Comparison of ENCODE assay signal across 22 cellular contexts in genomic region chr5:53127107-53127506, GRCh38. TPM values are rescaled to one million over a fixed set of nuclear protein-coding genes. Genes with fewer than 3 reads are reported as not detected.
DNase-seq lines count a peak whose midpoint lies in the region; ATAC-seq, FAIRE-seq and TF ChIP-seq lines count a peak whose summit lies in the region.
"Had no signal": no experiment of that assay in that cellular context is flagged by ENCODE, and none has a peak within 500 bp of the region (broad histone marks: within the 10 kb centered on the region; RNA-seq: fewer than 3 reads in every experiment).

No MANE protein-coding gene starts in this region.

- H2AK5ac ChIP-seq in IMR-90 (ENCODE audit: low read depth, low read length) (peak overlapping the region; percentile 57; the same call in 1 of the 2 replicates), trophoblast cell (ENCODE audit: low read length) (no peak overlapping the region)

- peak overlapping the region in 1 of 2 experiments; percentile 42; a peak in 1 of 4 replicates for H4K8ac ChIP-seq in IMR-90 (ENCODE audit: low read depth in 2 of 2, low read length in 2 of 2)
- no peak overlapping the region for H4K8ac ChIP-seq in trophoblast cell (ENCODE audit: low read depth, low read length)

- ATAC-seq in IMR-90 (ENCODE audit: low read depth) (no peak), heart right ventricle (no peak)

- no peak overlapping the region for H3K4me2 ChIP-seq in IMR-90 (ENCODE audit: low read depth, low read length)
- no peak overlapping the region for H3K4me2 ChIP-seq in astrocyte (ENCODE audit: low read length)
- no peak overlapping the region for H3K4me2 ChIP-seq in trophoblast cell (ENCODE audit: low read length)
- H3K4me2 ChIP-seq: BLaER1 treated with 17β-estradiol and CSF1 and Interleukin-3, amounts not matched to agents 10 nM and 100 nM had no signal

- H3K9ac ChIP-seq in IMR-90 (ENCODE audit: low read depth, low read length) (no peak overlapping the region), astrocyte (ENCODE audit: low read length) (no peak overlapping the region), trophoblast cell (ENCODE audit: low read length) (no peak overlapping the region)
- H3K9ac ChIP-seq: BLaER1 treated with 17β-estradiol and CSF1 and Interleukin-3, amounts not matched to agents 10 nM and 100 nM; GM23248 had no signal

- no peak overlapping the region for H2AFZ ChIP-seq in IMR-90 (replicated peaks; ENCODE audit: low read length, poor library complexity)
- H2AFZ ChIP-seq in astrocyte (ENCODE audit: low read depth, low read length), result no peak overlapping the region
- no peak overlapping the region for H2AFZ ChIP-seq in trophoblast cell (ENCODE audit: insufficient read depth, low read length, poor library complexity)

- in situ Hi-C loops in IMR-90 (cut with MboI; ENCODE audit: low sequenced_read_pairs), result loop anchor here (5.0 kb wide), 1 partner anchor 1105 kb away; no protein-coding TSS in a partner anchor

- H3K36me3 Mint-ChIP-seq in astrocyte (ENCODE audit: low read depth, unreplicated experiment), result no peaks in the 10 kb centered on the region
- H3K36me3 Mint-ChIP-seq: CD14-positive monocyte; CD8-positive, alpha-beta memory T cell had no signal

- dilution Hi-C loops in IMR-90 (cut with HindIII; ENCODE audit: low sequenced_read_pairs, unreplicated experiment), result no loop called here

- CTCF ChIA-PET in IMR-90 (lab: Yijun Ruan, JAX), result interaction anchor here (1.1 kb wide), 1 partner anchor 40 kb away, joined by 3 read pairs; no protein-coding TSS in a partner anchor

- no peak overlapping the region for H3K23ac ChIP-seq in IMR-90 (ENCODE audit: low read depth, low read length)
- H3K23ac ChIP-seq in trophoblast cell (ENCODE audit: low read length), result peak overlapping the region; percentile 17

- H3K27ac ChIP-seq in IMR-90 (ENCODE audit: insufficient read depth, low read length), result no peak overlapping the region
- H3K27ac ChIP-seq in astrocyte (ENCODE audit: low read depth, low read length), result no peak overlapping the region
- H3K27ac ChIP-seq in trophoblast cell (ENCODE audit: low read depth, low read length), result no peak overlapping the region
- H3K27ac ChIP-seq in breast epithelium, result no peak overlapping the region
- no peak overlapping the region for H3K27ac ChIP-seq in heart right ventricle
- H3K27ac ChIP-seq: 22Rv1; BLaER1 treated with 17β-estradiol and CSF1 and Interleukin-3, amounts not matched to agents 10 nM and 100 nM; GM23248 had no signal

- H3K4ac ChIP-seq in IMR-90 (ENCODE audit: low read depth, low read length) (peak overlapping the region; percentile 61; the same call in 1 of the 2 replicates), trophoblast cell (ENCODE audit: low read depth, low read length) (no peak overlapping the region)

- no peak overlapping the region for H3K56ac ChIP-seq in IMR-90 (ENCODE audit: extremely low read depth, insufficient read depth, low read length)

- H3K4me3 ChIP-seq in IMR-90 (ENCODE audit: insufficient read depth, low read depth, low read length), result no peak overlapping the region
- H3K4me3 ChIP-seq in astrocyte (ENCODE audit: insufficient read depth, low read depth, low read length), result no peak overlapping the region
- no peak overlapping the region for H3K4me3 ChIP-seq in trophoblast cell (ENCODE audit: low read depth, low read length)
- H3K4me3 ChIP-seq in breast epithelium, result no peak overlapping the region
- H3K4me3 ChIP-seq in heart right ventricle, result no peak overlapping the region
- H3K4me3 ChIP-seq: BLaER1 treated with 17β-estradiol and CSF1 and Interleukin-3, amounts not matched to agents 10 nM and 100 nM; GM23248 had no signal

- no TSS peak for BruUV-seq in IMR-90 (replicated peaks; lab: Mats Ljungman, UMichigan)

- POLR2A ChIA-PET in IMR-90 (lab: Charles Lee; ENCODE audit: unreplicated experiment), result no interaction called here

- H3K14ac ChIP-seq in IMR-90 (replicated peaks; ENCODE audit: low read depth, low read length), result 0 out of 2 replicates have a peak overlapping the region, but pooled peaks have one; percentile 10
- no peak overlapping the region for H3K14ac ChIP-seq in trophoblast cell (ENCODE audit: low read length)

- no peak overlapping the region for H4K12ac ChIP-seq in trophoblast cell (ENCODE audit: low read depth, low read length)

- TF ChIP-seq RAD21 in IMR-90 (IDR thresholded peaks at IDR 0.05; ENCODE audit: low read length), result no peak

- H3K9me1 ChIP-seq in IMR-90 (ENCODE audit: insufficient read depth, low read length), result peaks cover 3% of the 10 kb centered on the region; the same call in 1 of the 2 replicates

- no peaks in the 10 kb centered on the region for H3K27me3 Mint-ChIP-seq in astrocyte (ENCODE audit: low read depth, unreplicated experiment)

- no peak overlapping the region for H3K4me3 Mint-ChIP-seq in astrocyte (ENCODE audit: unreplicated experiment)
- H3K4me3 Mint-ChIP-seq: CD14-positive monocyte; CD4-positive, alpha-beta T cell; CD8-positive, alpha-beta memory T cell had no signal

- H3K27ac Mint-ChIP-seq in astrocyte (ENCODE audit: unreplicated experiment), result peak overlapping the region; percentile 38
- H3K27ac Mint-ChIP-seq: CD14-positive monocyte; CD4-positive, alpha-beta T cell; CD8-positive, alpha-beta memory T cell had no signal

- H2BK15ac ChIP-seq in IMR-90 (ENCODE audit: low read depth, low read length), result 0 out of 3 replicates have a peak overlapping the region, but pooled peaks have one; percentile 31

- H3K4me1 ChIP-seq in IMR-90 (ENCODE audit: control insufficient read depth, insufficient read depth, low read length) (peaks cover 5% of the 10 kb centered on the region; the same call in 1 of the 2 replicates), astrocyte (ENCODE audit: insufficient read depth, low read length) (peaks cover 10% of the 10 kb centered on the region), trophoblast cell (ENCODE audit: control insufficient read depth in 1 of 2, insufficient read depth in 2 of 2, low read length in 2 of 2) (peaks cover 1 to 2% of the 10 kb centered on the region in 2 experiments), breast epithelium (no peaks in the 10 kb centered on the region), heart right ventricle (no peaks in the 10 kb centered on the region)
- H3K4me1 ChIP-seq: BE2C; BLaER1 treated with 17β-estradiol and CSF1 and Interleukin-3, amounts not matched to agents 10 nM and 100 nM had no signal

- peak overlapping the region; percentile 7 for H2BK5ac ChIP-seq in IMR-90 (ENCODE audit: low read depth, low read length, poor library complexity, severe bottlenecking)
- no peak overlapping the region for H2BK5ac ChIP-seq in trophoblast cell (ENCODE audit: low read depth, low read length, poor library complexity)

- intact Hi-C loops in IMR-90 (cut with micrococcal nuclease) (no loop called here), breast epithelium (cut with DNase I; ENCODE audit: low total_unique reads) (no loop called here), heart right ventricle (cut with DNase I) (no loop called here)

- H3K79me1 ChIP-seq in IMR-90 (ENCODE audit: low read depth in 1 of 2, low read length in 2 of 2) (no peaks in the 10 kb centered on the region), trophoblast cell (ENCODE audit: low read length) (peaks cover 3% of the 10 kb centered on the region)

- H2BK20ac ChIP-seq in IMR-90 (ENCODE audit: low read depth, low read length), result no peak overlapping the region

- no peaks in the 10 kb centered on the region for H3K27me3 ChIP-seq in IMR-90 (ENCODE audit: control insufficient read depth, insufficient read depth, low read length)
- no peaks in the 10 kb centered on the region for H3K27me3 ChIP-seq in astrocyte (ENCODE audit: insufficient read depth, low read length)
- H3K27me3 ChIP-seq in trophoblast cell (ENCODE audit: insufficient read depth, low read length), result no peaks in the 10 kb centered on the region
- no peaks in the 10 kb centered on the region for H3K27me3 ChIP-seq in breast epithelium
- no peaks in the 10 kb centered on the region for H3K27me3 ChIP-seq in heart right ventricle
- H3K27me3 ChIP-seq: BE2C; BLaER1 treated with 17β-estradiol and CSF1 and Interleukin-3, amounts not matched to agents 10 nM and 100 nM had no signal

- DNase-seq in EH (ENCODE audit: low read depth) (peak; percentile 13), IMR-90 (no peak), astrocyte (ENCODE audit: low read depth) (no peak), trophoblast cell (no peak), breast epithelium (ENCODE audit: low spot score in 2 of 2) (no peak), heart right ventricle (no peak), GM12892 (ENCODE audit: insufficient read length) (no peak)
- DNase-seq: AML-193; BE2C; CD4-positive, alpha-beta T cell; CD8-positive, alpha-beta memory T cell; DMS 273 treated with DMSO at 0.1 percent for 48 hours; GF-D8; H7 had no signal

- H4K20me1 ChIP-seq in IMR-90 (ENCODE audit: insufficient read depth, low read length) (no peaks in the 10 kb centered on the region), astrocyte (ENCODE audit: insufficient read depth, low read length) (no peaks in the 10 kb centered on the region)
- H4K20me1 ChIP-seq: BLaER1 treated with 17β-estradiol and CSF1 and Interleukin-3, amounts not matched to agents 10 nM and 100 nM had no signal

- no peak overlapping the region for H4K91ac ChIP-seq in IMR-90 (ENCODE audit: insufficient read depth, low read depth, low read length)
- no peak overlapping the region for H4K91ac ChIP-seq in trophoblast cell (ENCODE audit: low read depth, low read length)

- no CpG with 5 or more reads among the region's 1 CpG for WGBS in IMR-90 (ENCODE audit: extremely low coverage in 2 of 2, insufficient read length in 1 of 2), 2 experiments
- no CpG with 5 or more reads among the region's 1 CpG for WGBS in trophoblast cell (ENCODE audit: extremely low coverage, insufficient coverage, insufficient read length)
- 0% methylated on average over 1 of the region's 1 CpG for WGBS in heart right ventricle, 2 donors

- H3K79me2 ChIP-seq in astrocyte (ENCODE audit: insufficient read depth, low read length), result no peaks in the 10 kb centered on the region
- no peaks in the 10 kb centered on the region for H3K79me2 ChIP-seq in trophoblast cell (ENCODE audit: control insufficient read depth, insufficient read depth, low read length, poor library complexity)

- H3K18ac ChIP-seq in IMR-90 (ENCODE audit: low read depth, low read length) (no peak overlapping the region), trophoblast cell (ENCODE audit: low read length) (no peak overlapping the region)

- peaks cover 19% of the 10 kb centered on the region for H3K4me1 Mint-ChIP-seq in astrocyte (ENCODE audit: low read depth, unreplicated experiment)
- H3K4me1 Mint-ChIP-seq: CD14-positive monocyte; CD8-positive, alpha-beta memory T cell had no signal

- peak overlapping the region; percentile 41; the same call in 1 of the 2 replicates for H2BK120ac ChIP-seq in IMR-90 (ENCODE audit: low read depth, low read length)
- no peak overlapping the region for H2BK120ac ChIP-seq in trophoblast cell (ENCODE audit: insufficient read depth, low read length, poor library complexity)

- H2BK12ac ChIP-seq in trophoblast cell (ENCODE audit: low read length), result no peak overlapping the region

- TF ChIP-seq POLR2A in IMR-90 (IDR thresholded peaks at IDR 0.05; ENCODE audit: low read depth, low read length) (no peak), breast epithelium (IDR thresholded peaks at IDR 0.05) (no peak), GM12892 (IDR thresholded peaks at IDR 0.05; ENCODE audit: low read depth, low read length) (no peak)

- peak overlapping the region; percentile 12 for H2AK9ac ChIP-seq in IMR-90 (replicated peaks; ENCODE audit: low read depth, low read length, poor library complexity)

- no peaks in the 10 kb centered on the region for H3K9me3 ChIP-seq in IMR-90 (ENCODE audit: control insufficient read depth, insufficient read depth, low read length)
- H3K9me3 ChIP-seq in astrocyte (ENCODE audit: insufficient read depth, low read depth, low read length), result no peaks in the 10 kb centered on the region
- no peaks in the 10 kb centered on the region for H3K9me3 ChIP-seq in trophoblast cell (ENCODE audit: insufficient read depth, low read depth, low read length)
- H3K9me3 ChIP-seq in breast epithelium, result no peaks in the 10 kb centered on the region
- no peaks in the 10 kb centered on the region for H3K9me3 ChIP-seq in heart right ventricle
- H3K9me3 ChIP-seq: BE2C had no signal

- H3K9me3 Mint-ChIP-seq in astrocyte (ENCODE audit: unreplicated experiment), result peaks cover 6% of the 10 kb centered on the region
- H3K9me3 Mint-ChIP-seq: CD4-positive, alpha-beta T cell; CD8-positive, alpha-beta memory T cell had no signal

- no peak overlapping the region for H4K5ac ChIP-seq in IMR-90 (ENCODE audit: low read depth, low read length)

- H3K36me3 ChIP-seq in IMR-90 (ENCODE audit: control insufficient read depth, insufficient read depth, low read length) (no peaks in the 10 kb centered on the region), astrocyte (ENCODE audit: insufficient read depth, low read length) (no peaks in the 10 kb centered on the region), trophoblast cell (ENCODE audit: control insufficient read depth in 1 of 2, insufficient read depth in 2 of 2, low read length in 2 of 2) (no peaks in the 10 kb centered on the region), breast epithelium (no peaks in the 10 kb centered on the region), heart right ventricle (no peaks in the 10 kb centered on the region)
- H3K36me3 ChIP-seq: BE2C; BLaER1 treated with 17β-estradiol and CSF1 and Interleukin-3, amounts not matched to agents 10 nM and 100 nM had no signal

- FAIRE-seq in astrocyte (lab: Jason Lieb, UNC) (peak; percentile 60), GM12892 (lab: Jason Lieb, UNC) (no peak)
- FAIRE-seq: A204.1, D721Med, GM12891, H1 had no signal

- TF ChIP-seq CTCF in IMR-90 (conservative IDR thresholded peaks at IDR 0.05; ENCODE audit: low read depth, low read length) (no peak), astrocyte (IDR thresholded peaks at IDR 0.05; ENCODE audit: insufficient read depth, low read depth, low read length) (no peak), breast epithelium (IDR thresholded peaks at IDR 0.05) (no peak), heart right ventricle (IDR thresholded peaks at IDR 0.05) (no peak)

RNA-seq across cellular contexts. Expression of gene MOCS2, which starts 17.6 kb away (rescaled TPM):
- total RNA-seq in IMR-90 (2012; rRNA removed) (36.4 and 62.5 TPM in 2 replicates), astrocyte (42.7 and 44.2 TPM in 2 replicates), breast epithelium (10 to 100 TPM; 48.2 to 58.6 (median 56.2) TPM), heart right ventricle (100 to 1,000 TPM in 1 of 10 donors, 10 to 100 TPM in 9; 68.3 to 113 (median 80.3) TPM)
- polyA plus RNA-seq in IMR-90 (2012; rRNA removed) (32.8 and 40.0 TPM in 2 replicates), heart right ventricle (100 to 1,000 TPM in 1 of 2 donors, 10 to 100 TPM in 1; 66.3 to 135 TPM)
- polyA plus RNA-seq in IMR-90 (2012; cell fraction: cytosol; rRNA removed), result 4.7 and 5.5 TPM in 2 replicates
- 1.2 and 13.8 TPM in 2 replicates for polyA plus RNA-seq in IMR-90 (2012; cell fraction: nucleus; rRNA removed; ENCODE audit: low replicate concordance)
- polyA plus RNA-seq in trophoblast cell (2013), result 27.6 and 30.3 TPM in 2 replicates
- polyA plus RNA-seq in GM12892 (2012; ENCODE audit: missing spikeins), result 15.9 TPM
